Comparison of ENCODE assay signal across 2 cellular contexts in genomic region chr9:114477642-114478041, GRCh38.
TF ChIP-seq lines count a peak whose summit lies in the region.

No MANE protein-coding gene starts in this region.

TF ChIP-seq in GM23338, 12 proteins besides CTCF, POLR2A, EP300 and RAD21:
- TF ChIP-seq ZNF114 (CRISPR knock-in tag; IDR thresholded peaks at IDR 0.05) = no peak
- no peak for TF ChIP-seq NANOG (IDR thresholded peaks at IDR 0.05; ENCODE audit: borderline replicate concordance)
- no peak for TF ChIP-seq POLR2AphosphoS5 (IDR thresholded peaks at IDR 0.05; ENCODE audit: low read depth)
- no peak for TF ChIP-seq EZH2phosphoT487 (IDR thresholded peaks at IDR 0.05; ENCODE audit: unreplicated experiment)
- TF ChIP-seq STAT1 (IDR thresholded peaks at IDR 0.05; ENCODE audit: unreplicated experiment) = no peak
- TF ChIP-seq REST (IDR thresholded peaks at IDR 0.05; ENCODE audit: unreplicated experiment) = no peak

TF ChIP-seq in HepG2, 621 proteins besides CTCF, POLR2A, EP300 and RAD21:
- TF ChIP-seq PLSCR1 (CRISPR knock-in tag; IDR thresholded peaks at IDR 0.05; ENCODE audit: borderline replicate concordance) = no peak
- TF ChIP-seq GMEB2 (CRISPR knock-in tag; IDR thresholded peaks at IDR 0.05; ENCODE audit: low read depth) = no peak
- TF ChIP-seq ZBTB10 (CRISPR knock-in tag; IDR thresholded peaks at IDR 0.05; ENCODE audit: borderline replicate concordance) = no peak
- TF ChIP-seq DMTF1 (CRISPR knock-in tag; IDR thresholded peaks at IDR 0.05) = no peak
- TF ChIP-seq ATF7 (IDR thresholded peaks at IDR 0.05) = no peak
- TF ChIP-seq ATF7 (CRISPR knock-in tag; IDR thresholded peaks at IDR 0.05) = no peak
- TF ChIP-seq ZNF275 (CRISPR knock-in tag; IDR thresholded peaks at IDR 0.05; ENCODE audit: borderline replicate concordance) = no peak
- no peak for TF ChIP-seq MIER2 (CRISPR knock-in tag; IDR thresholded peaks at IDR 0.05)
- no peak for TF ChIP-seq REPIN1 (CRISPR knock-in tag; IDR thresholded peaks at IDR 0.05; ENCODE audit: borderline replicate concordance, low read depth)
- TF ChIP-seq YY1 (IDR thresholded peaks at IDR 0.05; ENCODE audit: insufficient read depth, insufficient replicate concordance, low read depth, low read length) = no peak
- no peak for TF ChIP-seq ZSCAN5A (CRISPR knock-in tag; IDR thresholded peaks at IDR 0.05; ENCODE audit: borderline replicate concordance)
- TF ChIP-seq ZNF766 (CRISPR knock-in tag; IDR thresholded peaks at IDR 0.05; ENCODE audit: borderline replicate concordance) = no peak
- no peak for TF ChIP-seq ARNT2 (CRISPR knock-in tag; IDR thresholded peaks at IDR 0.05; ENCODE audit: low read depth)
- no peak for TF ChIP-seq ZNF503 (CRISPR knock-in tag; IDR thresholded peaks at IDR 0.05)
- TF ChIP-seq SP5 (CRISPR knock-in tag; IDR thresholded peaks at IDR 0.05; ENCODE audit: borderline replicate concordance, low read depth) = no peak
- no peak for TF ChIP-seq FOXA1 (IDR thresholded peaks at IDR 0.05)
- TF ChIP-seq FOXA1 (CRISPR knock-in tag; IDR thresholded peaks at IDR 0.05) = no peak
- TF ChIP-seq ZBTB44 (CRISPR knock-in tag; IDR thresholded peaks at IDR 0.05) = no peak
- TF ChIP-seq ZNF768 (CRISPR knock-in tag; IDR thresholded peaks at IDR 0.05) = no peak
- no peak for TF ChIP-seq ZNF207 (IDR thresholded peaks at IDR 0.05; ENCODE audit: borderline replicate concordance)
